1 cellular context compared by ENCODE assay signal in the genomic region with DNA sequence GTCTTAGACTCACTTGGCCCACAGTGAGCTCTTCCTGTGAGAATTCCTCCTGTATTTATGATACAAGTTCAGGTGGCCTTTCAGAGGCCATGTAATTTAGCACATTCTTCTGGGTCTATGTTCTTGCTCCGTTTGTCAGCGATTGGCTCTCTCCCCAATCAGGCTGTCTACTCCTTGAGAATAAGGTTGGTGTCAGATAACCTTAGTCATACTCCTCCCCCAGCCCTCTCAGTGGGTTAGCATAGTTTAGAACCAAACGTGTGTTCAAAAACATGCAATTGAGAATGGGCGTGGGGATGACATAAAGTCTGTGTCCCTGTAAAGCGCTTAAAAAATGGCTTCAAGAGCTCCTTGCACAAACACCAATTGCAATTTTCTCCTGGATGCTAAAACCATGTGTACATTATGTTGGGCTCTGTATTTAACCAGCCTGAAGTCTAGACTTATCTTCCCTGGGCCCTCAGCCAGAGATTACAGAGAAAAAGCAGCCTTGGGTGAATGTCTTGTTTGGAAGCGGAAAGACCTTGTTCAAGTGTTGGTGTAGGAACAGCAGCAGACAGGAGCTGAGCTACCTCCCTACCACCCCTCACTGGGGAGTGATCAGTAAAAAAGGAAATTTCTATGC.
TF ChIP-seq lines count a peak whose summit lies in the region.

No MANE protein-coding gene starts in this region.

TF ChIP-seq in HEK293, 187 proteins besides CTCF, POLR2A, EP300 and RAD21 (continued from another document):
- TF ChIP-seq, protein P1, sequence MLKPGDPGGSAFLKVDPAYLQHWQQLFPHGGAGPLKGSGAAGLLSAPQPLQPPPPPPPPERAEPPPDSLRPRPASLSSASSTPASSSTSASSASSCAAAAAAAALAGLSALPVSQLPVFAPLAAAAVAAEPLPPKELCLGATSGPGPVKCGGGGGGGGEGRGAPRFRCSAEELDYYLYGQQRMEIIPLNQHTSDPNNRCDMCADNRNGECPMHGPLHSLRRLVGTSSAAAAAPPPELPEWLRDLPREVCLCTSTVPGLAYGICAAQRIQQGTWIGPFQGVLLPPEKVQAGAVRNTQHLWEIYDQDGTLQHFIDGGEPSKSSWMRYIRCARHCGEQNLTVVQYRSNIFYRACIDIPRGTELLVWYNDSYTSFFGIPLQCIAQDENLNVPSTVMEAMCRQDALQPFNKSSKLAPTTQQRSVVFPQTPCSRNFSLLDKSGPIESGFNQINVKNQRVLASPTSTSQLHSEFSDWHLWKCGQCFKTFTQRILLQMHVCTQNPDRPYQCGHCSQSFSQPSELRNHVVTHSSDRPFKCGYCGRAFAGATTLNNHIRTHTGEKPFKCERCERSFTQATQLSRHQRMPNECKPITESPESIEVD (tag by site-specific recombination; IDR thresholded peaks at IDR 0.05): peak; percentile 70
- TF ChIP-seq ZBTB17 (tag by site-specific recombination; IDR thresholded peaks at IDR 0.05) (peak; percentile 30; the same call in 1 of the 2 replicates), TRIM28 (IDR thresholded peaks at IDR 0.05; ENCODE audit: borderline replicate concordance, low read length) (peak; percentile 86), SP7 (tag by site-specific recombination; IDR thresholded peaks at IDR 0.05) (peak; percentile 75), ZNF138 (tag by site-specific recombination; IDR thresholded peaks at IDR 0.05; ENCODE audit: borderline replicate concordance) (no peak), ZNF629 (tag by site-specific recombination; IDR thresholded peaks at IDR 0.05) (0 out of 2 replicates have a peak, but pooled peaks have one; percentile 14), ZNF449 (tag by site-specific recombination; IDR thresholded peaks at IDR 0.05) (peak; percentile 79; the same call in 1 of the 2 replicates), ZBTB20 (tag by site-specific recombination; IDR thresholded peaks at IDR 0.05) (peak; percentile 23; the same call in 1 of the 2 replicates)
- TF ChIP-seq, protein P2, sequence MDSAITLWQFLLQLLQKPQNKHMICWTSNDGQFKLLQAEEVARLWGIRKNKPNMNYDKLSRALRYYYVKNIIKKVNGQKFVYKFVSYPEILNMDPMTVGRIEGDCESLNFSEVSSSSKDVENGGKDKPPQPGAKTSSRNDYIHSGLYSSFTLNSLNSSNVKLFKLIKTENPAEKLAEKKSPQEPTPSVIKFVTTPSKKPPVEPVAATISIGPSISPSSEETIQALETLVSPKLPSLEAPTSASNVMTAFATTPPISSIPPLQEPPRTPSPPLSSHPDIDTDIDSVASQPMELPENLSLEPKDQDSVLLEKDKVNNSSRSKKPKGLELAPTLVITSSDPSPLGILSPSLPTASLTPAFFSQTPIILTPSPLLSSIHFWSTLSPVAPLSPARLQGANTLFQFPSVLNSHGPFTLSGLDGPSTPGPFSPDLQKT (IDR thresholded peaks at IDR 0.05; ENCODE audit: borderline replicate concordance, low read depth, low read length): no peak
